17 cellular contexts compared by ENCODE assay signal in genomic region chr10:18235477-18235876, GRCh38.
A peak's percentile ranks its signal among the peaks of the same experiment; 100 is the strongest.
DNase-seq lines count a peak whose midpoint lies in the region; ATAC-seq and TF ChIP-seq lines count a peak whose summit lies in the region.
"Had no signal": no experiment of that assay in that cellular context is flagged by ENCODE, and none has a peak within 500 bp of the region (broad histone marks: within the 10 kb centered on the region; RNA-seq: fewer than 3 reads in every experiment).

No MANE protein-coding gene starts in this region.

- H3K27ac ChIP-seq in heart left ventricle = peak overlapping the region in 1 of 12 donors; percentile 3
- H3K27ac ChIP-seq: 22Rv1; A549; BLaER1 treated with 17β-estradiol and CSF1 and Interleukin-3, amounts not matched to agents 10 nM and 100 nM; C4-2B had no signal

- TF ChIP-seq CTCF in heart left ventricle (IDR thresholded peaks at IDR 0.05) = no peak

- H3K36me3 Mint-ChIP-seq in activated CD4-positive, alpha-beta T cell treated with anti-CD3 and anti-CD28 coated beads, Interleukin-2, amount 10 ng/mL, durations not matched to agents 24 days and 14 days (ENCODE audit: low read depth) = no peaks in the 10 kb centered on the region
- H3K36me3 Mint-ChIP-seq: CD8-positive, alpha-beta T cell had no signal

- no peaks in the 10 kb centered on the region for H3K27me3 Mint-ChIP-seq in activated CD4-positive, alpha-beta T cell treated with anti-CD3 and anti-CD28 coated beads, Interleukin-2, amount 10 ng/mL, durations not matched to agents 24 days and 14 days
- H3K27me3 Mint-ChIP-seq: B cell had no signal

- H3K4me3 Mint-ChIP-seq in activated CD4-positive, alpha-beta T cell treated with anti-CD3 and anti-CD28 coated beads, Interleukin-2, amount 10 ng/mL, durations not matched to agents 24 days and 14 days = no peak overlapping the region
- H3K4me3 Mint-ChIP-seq: B cell; CD4-positive, alpha-beta T cell; CD8-positive, alpha-beta T cell had no signal

- no peaks in the 10 kb centered on the region for H3K9me3 Mint-ChIP-seq in activated CD4-positive, alpha-beta T cell treated with anti-CD3 and anti-CD28 coated beads, Interleukin-2, amount 10 ng/mL, durations not matched to agents 24 days and 14 days
- H3K9me3 Mint-ChIP-seq: CD4-positive, alpha-beta T cell; CD8-positive, alpha-beta T cell had no signal

- no peak overlapping the region for H3K4me3 ChIP-seq in heart left ventricle
- H3K4me3 ChIP-seq: A549; BLaER1 treated with 17β-estradiol and CSF1 and Interleukin-3, amounts not matched to agents 10 nM and 100 nM had no signal

- TF ChIP-seq POLR2A in heart left ventricle (IDR thresholded peaks at IDR 0.05) = no peak

- 49 to 66% (median 54%) methylated on average over 4 of the region's 4 CpGs for WGBS in heart left ventricle, 4 donors

- peak; percentile 33 to 67 (median 54) for ATAC-seq in heart left ventricle
- ATAC-seq in Right ventricle myocardium superior (ENCODE audit: poor library complexity) = no peak
- peak; percentile 47 for ATAC-seq in left ventricle myocardium superior
- ATAC-seq in left cardiac atrium = no peak
- ATAC-seq: A549; CD8-positive, alpha-beta T cell had no signal

- no peak overlapping the region for H3K27ac Mint-ChIP-seq in activated CD4-positive, alpha-beta T cell treated with anti-CD3 and anti-CD28 coated beads, Interleukin-2, amount 10 ng/mL, durations not matched to agents 24 days and 14 days
- H3K27ac Mint-ChIP-seq: B cell; CD4-positive, alpha-beta T cell; CD8-positive, alpha-beta T cell had no signal

- peaks cover 0 to 18% (median 3%) of the 10 kb centered on the region in 12 donors for H3K4me1 ChIP-seq in heart left ventricle
- H3K4me1 ChIP-seq: A549, Caco-2 had no signal

- H3K27me3 ChIP-seq in heart left ventricle = no peaks in the 10 kb centered on the region
- H3K27me3 ChIP-seq: BLaER1 treated with 17β-estradiol and CSF1 and Interleukin-3, amounts not matched to agents 10 nM and 100 nM had no signal

- intact Hi-C loops in heart left ventricle (cut with DNase I) = loop anchor here in 2 of 10 donors (2.0 to 5.0 kb wide), 4 partner anchors 77 to 628 kb away; no protein-coding TSS in a partner anchor
- intact Hi-C loops in Right ventricle myocardium superior (cut with DNase I) = loop anchor here (10.0 kb wide), 1 partner anchor 229 kb away; no protein-coding TSS in a partner anchor
- intact Hi-C loops in left ventricle myocardium superior (cut with micrococcal nuclease) = no loop called here
- intact Hi-C loops in left cardiac atrium (cut with DNase I) = loop anchor here in 1 of 2 donors (10.0 kb wide), 1 partner anchor 631 kb away; no protein-coding TSS in a partner anchor
- intact Hi-C loops in activated CD4-positive, alpha-beta T cell treated with anti-CD3 and anti-CD28 coated beads, Interleukin-2, amount 10 ng/mL, durations not matched to agents 24 days and 14 days (cut with micrococcal nuclease) = no loop called here

- no peaks in the 10 kb centered on the region for H3K4me1 Mint-ChIP-seq in activated CD4-positive, alpha-beta T cell treated with anti-CD3 and anti-CD28 coated beads, Interleukin-2, amount 10 ng/mL, durations not matched to agents 24 days and 14 days
- H3K4me1 Mint-ChIP-seq: B cell had no signal

- peak in 3 of 5 donors; percentile 13 to 43 (median 37) for DNase-seq in heart left ventricle
- DNase-seq in Right ventricle myocardium superior = no peak
- peak; percentile 31 for DNase-seq in left ventricle myocardium superior
- no peak for DNase-seq in left cardiac atrium
- no peak for DNase-seq in activated CD4-positive, alpha-beta T cell treated with anti-CD3 and anti-CD28 coated beads, Interleukin-2, amount 10 ng/mL, durations not matched to agents 24 days and 14 days
- DNase-seq: AML-193; Caco-2; Calu3; CD4-positive, alpha-beta T cell; CD8-positive, alpha-beta T cell; DMS79 treated with DMSO at 0.1 percent for 48 hours; GF-D8 had no signal

- H3K9me3 ChIP-seq in heart left ventricle = no peaks in the 10 kb centered on the region
- H3K9me3 ChIP-seq: A549; BLaER1 treated with 17β-estradiol and CSF1 and Interleukin-3, amounts not matched to agents 10 nM and 100 nM; Caco-2 had no signal

- no peaks in the 10 kb centered on the region for H3K36me3 ChIP-seq in heart left ventricle
- H3K36me3 ChIP-seq: BLaER1 treated with 17β-estradiol and CSF1 and Interleukin-3, amounts not matched to agents 10 nM and 100 nM had no signal

Comparison
In these comparisons a context has a peak if more than half of its experiments do, and no peak if none do; other contexts are left out.
1. ATAC-seq: peak in heart left ventricle (4 of 4) and left ventricle myocardium superior (single experiment); none in Right ventricle myocardium superior (single experiment) and left cardiac atrium (0 of 2).
2. DNase-seq: peak in heart left ventricle (3 of 5) and left ventricle myocardium superior (single experiment); none in Right ventricle myocardium superior (single experiment), left cardiac atrium (single experiment) and activated CD4-positive, alpha-beta T cell treated with anti-CD3 and anti-CD28 coated beads, Interleukin-2, amount 10 ng/mL, durations not matched to agents 24 days and 14 days (single experiment).